ENCODE assay signal across 17 cellular contexts in genomic region chr9:122329592-122329991, GRCh38. TPM values are rescaled to one million over a fixed set of nuclear protein-coding genes. Genes with fewer than 3 reads are reported as not detected.
A peak's percentile ranks its signal among the peaks of the same experiment; 100 is the strongest.
DNase-seq lines count a peak whose midpoint lies in the region; ATAC-seq, FAIRE-seq and TF ChIP-seq lines count a peak whose summit lies in the region.
"Had no signal": no experiment of that assay in that cellular context is flagged by ENCODE, and none has a peak within 500 bp of the region (broad histone marks: within the 10 kb centered on the region; RNA-seq: fewer than 3 reads in every experiment).

No MANE protein-coding gene starts in this region.

- H3K9me3 Mint-ChIP-seq in neural progenitor cell, result no peaks in the 10 kb centered on the region
- H3K9me3 Mint-ChIP-seq: CD4-positive, alpha-beta memory T cell had no signal

- peaks cover 4% of the 10 kb centered on the region for H3K27me3 Mint-ChIP-seq in neural progenitor cell (ENCODE audit: insufficient read depth, low read depth)
- H3K27me3 Mint-ChIP-seq: CD4-positive, alpha-beta memory T cell had no signal

- H3K27ac ChIP-seq in left ventricle myocardium inferior (replicated peaks) (no peak overlapping the region), endothelial cell of umbilical vein (ENCODE audit: insufficient read depth, low read depth, low read length) (no peak overlapping the region), neural progenitor cell (no peak overlapping the region), lower lobe of right lung (no peak overlapping the region)

- no peaks in the 10 kb centered on the region for H3K36me3 Mint-ChIP-seq in neural progenitor cell

- no peak overlapping the region for H3K27ac Mint-ChIP-seq in neural progenitor cell
- H3K27ac Mint-ChIP-seq: CD4-positive, alpha-beta memory T cell had no signal

- no peaks in the 10 kb centered on the region for H3K9me1 ChIP-seq in endothelial cell of umbilical vein (replicated peaks; ENCODE audit: control insufficient read depth, extremely low read depth, insufficient read depth, low read length)

- dilution Hi-C loops in endothelial cell of umbilical vein (cut with MboI; ENCODE audit: extremely low pct_ligation_motif_present, low sequenced_read_pairs), result no loop called here

- no peak overlapping the region for H3K4me3 Mint-ChIP-seq in neural progenitor cell

- FAIRE-seq in endothelial cell of umbilical vein (lab: Jason Lieb, UNC), result peak; percentile 49
- FAIRE-seq: D721Med had no signal

- TF ChIP-seq CTCF in left ventricle myocardium inferior (IDR thresholded peaks at IDR 0.05; ENCODE audit: borderline replicate concordance), result no peak
- no peak for TF ChIP-seq CTCF in endothelial cell of umbilical vein (IDR thresholded peaks at IDR 0.05; ENCODE audit: extremely low read depth in 1 of 2, insufficient read depth in 1 of 2, low read depth in 1 of 2, low read length in 2 of 2)
- TF ChIP-seq CTCF in neural progenitor cell (IDR thresholded peaks at IDR 0.05), result no peak
- no peak for TF ChIP-seq CTCF in lower lobe of right lung (IDR thresholded peaks at IDR 0.05)

- H3K27me3 ChIP-seq in left ventricle myocardium inferior (ENCODE audit: low read depth) (no peaks in the 10 kb centered on the region), endothelial cell of umbilical vein (ENCODE audit: control insufficient read depth in 2 of 2, insufficient read depth in 2 of 2, low read length in 2 of 2) (no peaks in the 10 kb centered on the region), neural progenitor cell (no peaks in the 10 kb centered on the region), lower lobe of right lung (ENCODE audit: low read depth) (no peaks in the 10 kb centered on the region)

- H3K4me1 ChIP-seq in left ventricle myocardium inferior (peaks cover 32% of the 10 kb centered on the region), endothelial cell of umbilical vein (ENCODE audit: control insufficient read depth, extremely low read depth, insufficient read depth, low read length) (peaks cover 30% of the 10 kb centered on the region), neural progenitor cell (peaks cover 21% of the 10 kb centered on the region), lower lobe of right lung (no peaks in the 10 kb centered on the region)

- H3K4me2 ChIP-seq in endothelial cell of umbilical vein (ENCODE audit: insufficient read depth, low read length) (no peak overlapping the region), neural progenitor cell (peak overlapping the region; percentile 17)

- H3K9ac ChIP-seq in endothelial cell of umbilical vein (replicated peaks; ENCODE audit: extremely low read depth, insufficient read depth, low read length), result no peak overlapping the region
- H3K9ac ChIP-seq in neural progenitor cell, result no peak overlapping the region

- peaks cover 8% of the 10 kb centered on the region for H3F3A ChIP-seq in neural progenitor cell (ENCODE audit: low read depth)

- CTCF ChIA-PET in endothelial cell of umbilical vein (lab: Charles Lee), result interaction anchor here (1.1 to 1.6 kb wide), 3 partner anchors 21 to 230 kb away, joined by 3 to 4 read pairs (median 3); no protein-coding TSS in a partner anchor

- no peak for DNase-seq in Right ventricle myocardium inferior (ENCODE audit: missing footprints)
- no peak for DNase-seq in left ventricle myocardium inferior
- DNase-seq in NCI-H524 treated with DMSO at 0.1 percent for 48 hours (lab: John Stamatoyannopoulos, UW), result peak; percentile 71
- peak; percentile 42 for DNase-seq in endothelial cell of umbilical vein (ENCODE audit: low read depth, low spot score)
- DNase-seq in neural progenitor cell (ENCODE audit: low spot score), result no peak
- DNase-seq in head of caudate nucleus, result no peak
- no peak for DNase-seq in NCI-H345 treated with DMSO at 0.1 percent for 48 hours (lab: John Stamatoyannopoulos, UW; ENCODE audit: unreplicated experiment)
- no peak for DNase-seq in lower lobe of right lung
- DNase-seq: CD4-positive, alpha-beta memory T cell; DMS79; HCEC 1CT; NCI-H1092; NCI-H1930; NCI-H510A treated with DMSO at 0.1 percent for 48 hours; OCI-M1 had no signal

- no peak overlapping the region for H2AFZ ChIP-seq in endothelial cell of umbilical vein (ENCODE audit: low read depth, low read length)
- no peak overlapping the region for H2AFZ ChIP-seq in neural progenitor cell (replicated peaks)

- TF ChIP-seq POLR2A in endothelial cell of umbilical vein (IDR thresholded peaks at IDR 0.05; ENCODE audit: low read depth, low read length), result no peak

- H3K79me2 ChIP-seq in endothelial cell of umbilical vein (ENCODE audit: control insufficient read depth, insufficient read depth, low read length), result no peaks in the 10 kb centered on the region
- no peaks in the 10 kb centered on the region for H3K79me2 ChIP-seq in neural progenitor cell (ENCODE audit: low read depth)

- H4K20me1 ChIP-seq in endothelial cell of umbilical vein (replicated peaks; ENCODE audit: control insufficient read depth, extremely low read depth, insufficient read depth, low read length), result no peaks in the 10 kb centered on the region
- H4K20me1 ChIP-seq in neural progenitor cell (ENCODE audit: low read depth), result peaks cover 14% of the 10 kb centered on the region

- H3K4me3 ChIP-seq in left ventricle myocardium inferior (no peak overlapping the region), endothelial cell of umbilical vein (replicated peaks in 1 of 3; ENCODE audit: insufficient read depth in 1 of 3, low read depth in 1 of 3, low read length in 3 of 3) (no peak overlapping the region), neural progenitor cell (no peak overlapping the region), lower lobe of right lung (no peak overlapping the region)

- ATAC-seq in Right ventricle myocardium inferior (peak; percentile 41), lower lobe of right lung (no peak)

- H3K4me1 Mint-ChIP-seq in neural progenitor cell, result peaks cover 20% of the 10 kb centered on the region
- H3K4me1 Mint-ChIP-seq: CD4-positive, alpha-beta memory T cell had no signal

- peaks cover 7% of the 10 kb centered on the region for H3K36me3 ChIP-seq in left ventricle myocardium inferior
- H3K36me3 ChIP-seq in endothelial cell of umbilical vein (ENCODE audit: control insufficient read depth in 2 of 2, extremely low read depth in 1 of 2, insufficient read depth in 2 of 2, low read length in 2 of 2), result no peaks in the 10 kb centered on the region
- H3K36me3 ChIP-seq in neural progenitor cell, result no peaks in the 10 kb centered on the region
- H3K36me3 ChIP-seq in lower lobe of right lung, result peaks cover 6% of the 10 kb centered on the region

- H3K9me3 ChIP-seq in left ventricle myocardium inferior (replicated peaks) (no peaks in the 10 kb centered on the region), endothelial cell of umbilical vein (replicated peaks; ENCODE audit: control insufficient read depth, insufficient read depth, low read length) (no peaks in the 10 kb centered on the region), neural progenitor cell (ENCODE audit: low read depth) (no peaks in the 10 kb centered on the region), lower lobe of right lung (no peaks in the 10 kb centered on the region)

- POLR2A ChIA-PET in endothelial cell of umbilical vein (lab: Charles Lee), result no interaction called here

- no TSS peak for BruUV-seq in endothelial cell of umbilical vein (replicated peaks; lab: Mats Ljungman, UMichigan)

- intact Hi-C loops in Right ventricle myocardium inferior (cut with DNase I) (no loop called here), left ventricle myocardium inferior (cut with micrococcal nuclease) (no loop called here), endothelial cell of umbilical vein (cut with micrococcal nuclease) (no loop called here), head of caudate nucleus (cut with DNase I) (no loop called here), lower lobe of right lung (cut with DNase I) (no loop called here)

TF ChIP-seq in endothelial cell of umbilical vein, 7 proteins besides CTCF, POLR2A, EP300 and RAD21:
- TF ChIP-seq MAX (IDR thresholded peaks at IDR 0.05; ENCODE audit: insufficient read depth, insufficient read length) (no peak), GATA2 (IDR thresholded peaks at IDR 0.05; ENCODE audit: insufficient read depth, insufficient read length, low read depth, low read length) (no peak)

RNA-seq across cellular contexts. Expression of gene PTGS1, which starts 41.2 kb away (rescaled TPM):
- total RNA-seq in Right ventricle myocardium inferior (4.0 TPM), left ventricle myocardium inferior (6.7 TPM), endothelial cell of umbilical vein (14.6 and 45.2 TPM in 2 replicates), neural progenitor cell (ENCODE audit: low replicate concordance) (1.8 and 2.2 TPM in 2 replicates), lower lobe of right lung (14.9 TPM)
- polyA plus RNA-seq in endothelial cell of umbilical vein, result 37.6 and 43.9 TPM in 2 replicates
- polyA plus RNA-seq in endothelial cell of umbilical vein (2011; cell fraction: cytosol; rRNA removed), result 27.8 and 31.2 TPM in 2 replicates
- polyA plus RNA-seq in endothelial cell of umbilical vein (2011; cell fraction: nucleus; rRNA removed), result 30.7 and 40.6 TPM in 2 replicates
- polyA plus RNA-seq in endothelial cell of umbilical vein (2012), result 43.2 and 61.0 TPM in 2 replicates
- 37.7 and 53.6 TPM in 2 replicates for polyA minus RNA-seq in endothelial cell of umbilical vein
- polyA minus RNA-seq in endothelial cell of umbilical vein (2011; cell fraction: cytosol; rRNA and poly(A)+ RNA removed), result 3.9 TPM
- polyA minus RNA-seq in endothelial cell of umbilical vein (2011; cell fraction: nucleus; rRNA and poly(A)+ RNA removed), result 8.8 and 9.8 TPM in 2 replicates
- total RNA-seq: A172 had no signal

Comparison
In these comparisons a context has a peak if more than half of its experiments do, and no peak if none do; other contexts are left out.
1. DNase-seq: peak in NCI-H524 treated with DMSO at 0.1 percent for 48 hours (single experiment) and endothelial cell of umbilical vein (single experiment); none in Right ventricle myocardium inferior (single experiment), left ventricle myocardium inferior (single experiment), neural progenitor cell (single experiment), head of caudate nucleus (0 of 42), NCI-H345 treated with DMSO at 0.1 percent for 48 hours (single experiment) and lower lobe of right lung (single experiment).